Comparison of ENCODE assay signal across 8 cellular contexts in the genomic region with DNA sequence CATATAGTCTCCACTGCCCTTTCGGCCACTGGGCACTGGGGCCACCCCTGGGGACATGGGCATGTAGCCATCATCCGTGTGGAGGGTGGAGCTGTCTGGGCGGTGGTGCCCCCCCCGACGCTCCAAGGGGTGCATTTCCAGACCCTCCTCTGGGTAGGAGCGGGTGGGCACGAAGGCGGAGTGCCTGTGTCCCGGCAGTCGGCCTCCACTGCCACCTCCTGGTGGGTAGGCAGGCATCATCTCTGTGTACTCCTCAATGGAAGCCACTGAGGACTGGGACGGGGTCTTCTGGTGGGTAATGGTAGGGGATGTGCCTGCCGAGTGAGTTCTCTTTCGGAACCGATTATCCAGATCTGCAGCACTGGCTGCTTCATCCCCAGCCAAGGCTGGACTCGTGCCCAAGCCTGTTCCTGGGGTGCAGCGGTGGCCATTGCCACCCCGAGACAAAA. TPM values are rescaled to one million over a fixed set of nuclear protein-coding genes. Genes with fewer than 3 reads are reported as not detected.
DNase-seq lines count a peak whose midpoint lies in the region; ATAC-seq, FAIRE-seq and TF ChIP-seq lines count a peak whose summit lies in the region.

No MANE protein-coding gene starts in this region.

- peaks cover 18% of the 10 kb centered on the region; the same call in 1 of the 2 replicates for H3K36me3 ChIP-seq in BLaER1

- H3K4me2 ChIP-seq in BLaER1 = peak overlapping the region; percentile 94

- peak overlapping the region; percentile 23; the same call in 1 of the 2 replicates for H3K4me3 ChIP-seq in BLaER1

- no peak for TF ChIP-seq EP300 in Ishikawa (IDR thresholded peaks at IDR 0.05; ENCODE audit: borderline replicate concordance)

- no peak for FAIRE-seq in HTR-8/SVneo (lab: Jason Lieb, UNC)

- H3K9ac ChIP-seq in BLaER1 = no peak overlapping the region; the same call in 1 of the 2 replicates

- H3K27me3 ChIP-seq in BLaER1 = no peaks in the 10 kb centered on the region

- H3K9me3 ChIP-seq in BLaER1 = no peaks in the 10 kb centered on the region

- H3K4me1 ChIP-seq in BLaER1 = peaks cover 77% of the 10 kb centered on the region

- H3K27ac ChIP-seq in BLaER1 (no peak overlapping the region), cingulate gyrus (ENCODE audit: low read depth, low read length) (peak overlapping the region; percentile 10)

- DNase-seq in myocyte (ENCODE audit: low read depth) (peak; percentile 42), HTR-8/SVneo (ENCODE audit: insufficient read length, low spot score) (no peak), NCI-H226 (no peak), NCI-H1092 treated with DMSO at 0.1 percent for 48 hours (lab: John Stamatoyannopoulos, UW) (no peak)

- no peak for ATAC-seq in HG03097 (IDR thresholded peaks at IDR 0.05; ENCODE audit: low FRiP score, unreplicated experiment)

- peaks cover 30% of the 10 kb centered on the region for H4K20me1 ChIP-seq in BLaER1

- peak; percentile 3; the same call in 1 of the 2 replicates for TF ChIP-seq RAD21 in Ishikawa (IDR thresholded peaks at IDR 0.05; ENCODE audit: low read depth)

TF ChIP-seq in Ishikawa, 13 proteins besides CTCF, POLR2A, EP300 and RAD21:
- no peak for TF ChIP-seq NFIC (IDR thresholded peaks at IDR 0.05)
- TF ChIP-seq CREB1 (IDR thresholded peaks at IDR 0.05; ENCODE audit: low read depth) = no peak
- no peak for TF ChIP-seq CEBPB (IDR thresholded peaks at IDR 0.05)
- TF ChIP-seq, protein P1, sequence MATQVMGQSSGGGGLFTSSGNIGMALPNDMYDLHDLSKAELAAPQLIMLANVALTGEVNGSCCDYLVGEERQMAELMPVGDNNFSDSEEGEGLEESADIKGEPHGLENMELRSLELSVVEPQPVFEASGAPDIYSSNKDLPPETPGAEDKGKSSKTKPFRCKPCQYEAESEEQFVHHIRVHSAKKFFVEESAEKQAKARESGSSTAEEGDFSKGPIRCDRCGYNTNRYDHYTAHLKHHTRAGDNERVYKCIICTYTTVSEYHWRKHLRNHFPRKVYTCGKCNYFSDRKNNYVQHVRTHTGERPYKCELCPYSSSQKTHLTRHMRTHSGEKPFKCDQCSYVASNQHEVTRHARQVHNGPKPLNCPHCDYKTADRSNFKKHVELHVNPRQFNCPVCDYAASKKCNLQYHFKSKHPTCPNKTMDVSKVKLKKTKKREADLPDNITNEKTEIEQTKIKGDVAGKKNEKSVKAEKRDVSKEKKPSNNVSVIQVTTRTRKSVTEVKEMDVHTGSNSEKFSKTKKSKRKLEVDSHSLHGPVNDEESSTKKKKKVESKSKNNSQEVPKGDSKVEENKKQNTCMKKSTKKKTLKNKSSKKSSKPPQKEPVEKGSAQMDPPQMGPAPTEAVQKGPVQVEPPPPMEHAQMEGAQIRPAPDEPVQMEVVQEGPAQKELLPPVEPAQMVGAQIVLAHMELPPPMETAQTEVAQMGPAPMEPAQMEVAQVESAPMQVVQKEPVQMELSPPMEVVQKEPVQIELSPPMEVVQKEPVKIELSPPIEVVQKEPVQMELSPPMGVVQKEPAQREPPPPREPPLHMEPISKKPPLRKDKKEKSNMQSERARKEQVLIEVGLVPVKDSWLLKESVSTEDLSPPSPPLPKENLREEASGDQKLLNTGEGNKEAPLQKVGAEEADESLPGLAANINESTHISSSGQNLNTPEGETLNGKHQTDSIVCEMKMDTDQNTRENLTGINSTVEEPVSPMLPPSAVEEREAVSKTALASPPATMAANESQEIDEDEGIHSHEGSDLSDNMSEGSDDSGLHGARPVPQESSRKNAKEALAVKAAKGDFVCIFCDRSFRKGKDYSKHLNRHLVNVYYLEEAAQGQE (IDR thresholded peaks at IDR 0.05; ENCODE audit: low read depth) = no peak
- no peak for TF ChIP-seq EGR1 (IDR thresholded peaks at IDR 0.05)
- TF ChIP-seq FOXM1 (IDR thresholded peaks at IDR 0.05; ENCODE audit: borderline replicate concordance, low read depth) = no peak
- TF ChIP-seq, protein P2, sequence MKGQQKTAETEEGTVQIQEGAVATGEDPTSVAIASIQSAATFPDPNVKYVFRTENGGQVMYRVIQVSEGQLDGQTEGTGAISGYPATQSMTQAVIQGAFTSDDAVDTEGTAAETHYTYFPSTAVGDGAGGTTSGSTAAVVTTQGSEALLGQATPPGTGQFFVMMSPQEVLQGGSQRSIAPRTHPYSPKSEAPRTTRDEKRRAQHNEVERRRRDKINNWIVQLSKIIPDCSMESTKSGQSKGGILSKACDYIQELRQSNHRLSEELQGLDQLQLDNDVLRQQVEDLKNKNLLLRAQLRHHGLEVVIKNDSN (IDR thresholded peaks at IDR 0.05) = no peak
- TF ChIP-seq TEAD4 (IDR thresholded peaks at IDR 0.05) = no peak
- TF ChIP-seq TCF12 (IDR thresholded peaks at IDR 0.05; ENCODE audit: low read depth) = no peak
- no peak for TF ChIP-seq ZBTB7A (IDR thresholded peaks at IDR 0.05; ENCODE audit: low read depth)
- TF ChIP-seq, protein P3, sequence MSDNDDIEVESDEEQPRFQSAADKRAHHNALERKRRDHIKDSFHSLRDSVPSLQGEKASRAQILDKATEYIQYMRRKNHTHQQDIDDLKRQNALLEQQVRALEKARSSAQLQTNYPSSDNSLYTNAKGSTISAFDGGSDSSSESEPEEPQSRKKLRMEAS (IDR thresholded peaks at IDR 0.05) = no peak

RNA-seq across cellular contexts. Expression of a gene that starts 2.8 kb away (rescaled TPM):
- 32.3 and 38.1 TPM in 2 replicates for total RNA-seq in myocyte
- polyA plus RNA-seq in myocyte (2012) = 11.7 TPM

RNA-seq across cellular contexts. Expression of a gene that starts 39.0 kb away (rescaled TPM):
- 9.9 and 10.8 TPM in 2 replicates for total RNA-seq in myocyte
- polyA plus RNA-seq in myocyte (2012) = 16.1 TPM
